2 cellular contexts compared by ENCODE assay signal in genomic region chr16:85825326-85825725, GRCh38.
A peak's percentile ranks its signal among the peaks of the same experiment; 100 is the strongest.
TF ChIP-seq lines count a peak whose summit lies in the region.

No MANE protein-coding gene starts in this region.

TF ChIP-seq in HCT116, 20 proteins besides CTCF, POLR2A, EP300 and RAD21:
- no peak for TF ChIP-seq EZH2phosphoT487 (IDR thresholded peaks at IDR 0.05; ENCODE audit: borderline replicate concordance)
- no peak for TF ChIP-seq CBX3 (IDR thresholded peaks at IDR 0.05; ENCODE audit: low read depth)
- TF ChIP-seq JUND (IDR thresholded peaks at IDR 0.05): no peak
- no peak for TF ChIP-seq ELF1 (IDR thresholded peaks at IDR 0.05; ENCODE audit: borderline replicate concordance, low read depth)
- TF ChIP-seq SRF (IDR thresholded peaks at IDR 0.05; ENCODE audit: low read depth): no peak
- no peak for TF ChIP-seq FOSL1 (IDR thresholded peaks at IDR 0.05; ENCODE audit: low read depth)
- TF ChIP-seq ZFX (IDR thresholded peaks at IDR 0.05): no peak
- TF ChIP-seq SIN3A (IDR thresholded peaks at IDR 0.05; ENCODE audit: low read depth): no peak

TF ChIP-seq in GM12878, 131 proteins besides CTCF, POLR2A, EP300 and RAD21:
- TF ChIP-seq ZNF217 (IDR thresholded peaks at IDR 0.05) (no peak), SMC3 (IDR thresholded peaks at IDR 0.05; ENCODE audit: borderline replicate concordance, low read length) (peak; percentile 22; the same call in 1 of the 2 replicates)
